1 cellular context compared by ENCODE assay signal in the genomic region with DNA sequence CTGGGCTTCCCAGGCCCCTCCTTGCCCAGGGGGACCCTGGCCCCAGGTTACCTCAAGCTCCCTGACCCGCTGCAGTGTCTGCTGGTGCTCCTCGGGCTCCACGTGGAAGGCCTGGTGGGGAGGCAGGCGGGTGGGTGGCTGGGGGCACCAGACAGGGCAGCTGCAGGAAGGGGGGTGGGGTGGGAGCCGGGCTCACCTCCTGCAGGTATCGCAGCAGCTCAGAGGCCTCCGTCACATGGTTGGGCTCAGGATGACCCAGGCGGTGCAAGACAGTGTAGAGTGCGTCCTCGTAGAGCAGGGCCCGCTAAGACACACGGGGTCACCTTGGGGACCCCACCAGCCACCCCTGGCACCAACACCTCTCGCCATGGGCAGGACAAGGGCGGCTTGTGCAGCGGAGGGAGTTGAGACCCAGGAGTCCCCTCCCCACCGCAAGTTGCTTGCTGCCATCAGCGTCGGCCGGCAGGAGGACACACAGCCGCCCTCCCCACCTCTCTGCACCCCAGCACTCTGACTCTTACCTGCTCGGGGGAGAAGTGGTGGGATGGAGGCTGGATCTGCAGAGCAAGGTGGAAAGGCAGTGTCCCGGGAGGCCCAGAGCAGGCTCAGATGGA.
TF ChIP-seq lines count a peak whose summit lies in the region.

No MANE protein-coding gene starts in this region.

TF ChIP-seq in H1, 55 proteins besides CTCF, POLR2A, EP300 and RAD21:
- TF ChIP-seq ATF3 (IDR thresholded peaks at IDR 0.05; ENCODE audit: insufficient read depth, low read depth, low read length) (no peak), FOSL1 (IDR thresholded peaks at IDR 0.05; ENCODE audit: insufficient read depth, low read depth, low read length) (no peak), MAFK (IDR thresholded peaks at IDR 0.05; ENCODE audit: low read depth, low read length) (no peak), TEAD4 (IDR thresholded peaks at IDR 0.05; ENCODE audit: low read depth, low read length) (no peak), CHD7 (IDR thresholded peaks at IDR 0.05; ENCODE audit: insufficient replicate concordance, low read length) (no peak)
TF ChIP-seq in H1: peak in this region for 0.
